8 cellular contexts compared by ENCODE assay signal in genomic region chr4:4145622-4146021, GRCh38.
A peak's percentile ranks its signal among the peaks of the same experiment; 100 is the strongest.
DNase-seq lines count a peak whose midpoint lies in the region; ATAC-seq and TF ChIP-seq lines count a peak whose summit lies in the region.
"Not testable (repeated sequence)": the region's sequence is repeated elsewhere in the genome, so short reads cannot be mapped to it uniquely, and the experiment has no call there.

No MANE protein-coding gene starts in this region.

- H3K79me2 ChIP-seq in MM.1S (ENCODE audit: low read length), result not testable (repeated sequence)

- TF ChIP-seq CTCF in 22Rv1 (IDR thresholded peaks at IDR 0.05) (peak; percentile 29), GM13976 (IDR thresholded peaks at IDR 0.05; ENCODE audit: borderline replicate concordance, control extremely low read depth, extremely low read depth, insufficient read depth, missing control alignments) (peak; percentile 37), MM.1S (IDR thresholded peaks at IDR 0.05; ENCODE audit: low read length) (peak; percentile 53), VCaP (conservative IDR thresholded peaks at IDR 0.05) (peak; percentile 78), epithelial cell of proximal tubule (conservative IDR thresholded peaks at IDR 0.05; ENCODE audit: low read depth, low read length) (peak; percentile 52), spleen (IDR thresholded peaks at IDR 0.05 in 8 of 11, conservative IDR thresholded peaks at IDR 0.05 in 3 of 11) (peak in 5 of 11 experiments; percentile 20 to 66 (median 40))

- H3F3A ChIP-seq in MM.1S (ENCODE audit: insufficient read depth, low read length), result not testable (repeated sequence)

- not testable (repeated sequence) for TF ChIP-seq POLR2A in spleen (IDR thresholded peaks at IDR 0.05)

- H2AFZ ChIP-seq in MM.1S (ENCODE audit: low read length), result peak overlapping the region; percentile 56; the same call in 1 of the 2 replicates

- not testable (repeated sequence) for H3K9me3 ChIP-seq in MM.1S (replicated peaks; ENCODE audit: insufficient read depth, low read length); spleen

- H3K36me3 ChIP-seq in MM.1S (replicated peaks; ENCODE audit: insufficient read depth, low read length); spleen: not testable (repeated sequence)

- H3K9me3 Mint-ChIP-seq in activated naive CD4-positive, alpha-beta T cell treated with anti-CD3 and anti-CD28 coated beads, Interleukin-2, amount 10 ng/mL, durations not matched to agents 7 days and 5 days; memory B cell: not testable (repeated sequence)

- peak; percentile 39 for ATAC-seq in memory B cell (ENCODE audit: low read depth)

- peak overlapping the region; percentile 49; the same call in 1 of the 2 replicates for H3K4me2 ChIP-seq in MM.1S (ENCODE audit: low read depth, low read length)

- not testable (repeated sequence) for H3K4me3 ChIP-seq in MM.1S (ENCODE audit: low read length); epithelial cell of proximal tubule (ENCODE audit: low read depth, low read length); spleen

- not testable (repeated sequence) for H3K27ac Mint-ChIP-seq in activated naive CD4-positive, alpha-beta T cell treated with anti-CD3 and anti-CD28 coated beads, Interleukin-2, amount 10 ng/mL, durations not matched to agents 7 days and 5 days; memory B cell

- CTCF ChIA-PET in activated naive CD4-positive, alpha-beta T cell treated with anti-CD3 and anti-CD28 coated beads, Interleukin-2, amount 10 ng/mL, durations not matched to agents 7 days and 5 days (lab: Charles Lee), result not testable (repeated sequence)

- not testable (repeated sequence) for H4K20me1 ChIP-seq in MM.1S (ENCODE audit: insufficient read depth, low read length)

- not testable (repeated sequence) for H3K9ac ChIP-seq in MM.1S (ENCODE audit: low read length)

- intact Hi-C loops in spleen (cut with DNase I; ENCODE audit: low total_unique reads), result not testable (repeated sequence)

- not testable (repeated sequence) for H3K4me1 Mint-ChIP-seq in activated naive CD4-positive, alpha-beta T cell treated with anti-CD3 and anti-CD28 coated beads, Interleukin-2, amount 10 ng/mL, durations not matched to agents 7 days and 5 days
- peaks cover 23% of the 10 kb centered on the region for H3K4me1 Mint-ChIP-seq in memory B cell

- H3K4me3 Mint-ChIP-seq in activated naive CD4-positive, alpha-beta T cell treated with anti-CD3 and anti-CD28 coated beads, Interleukin-2, amount 10 ng/mL, durations not matched to agents 7 days and 5 days; memory B cell: not testable (repeated sequence)

- H3K36me3 Mint-ChIP-seq in activated naive CD4-positive, alpha-beta T cell treated with anti-CD3 and anti-CD28 coated beads, Interleukin-2, amount 10 ng/mL, durations not matched to agents 7 days and 5 days; memory B cell: not testable (repeated sequence)

- peak; percentile 24 for DNase-seq in GM13976 (ENCODE audit: low spot score)
- DNase-seq in MM.1S, result peak; percentile 80
- DNase-seq in activated naive CD4-positive, alpha-beta T cell treated with anti-CD3 and anti-CD28 coated beads, Interleukin-2, amount 10 ng/mL, durations not matched to agents 7 days and 5 days, result peak; percentile 55
- DNase-seq in epithelial cell of proximal tubule (ENCODE audit: low read depth), result not testable (repeated sequence)
- peak in 1 of 2 donors; percentile 57 for DNase-seq in memory B cell (ENCODE audit: low spot score in 2 of 2)
- DNase-seq in spleen, result peak; percentile 85

- not testable (repeated sequence) for H3K27ac ChIP-seq in 22Rv1; MM.1S (ENCODE audit: low read length); VCaP; spleen

- in situ Hi-C loops in GM13976 (cut with MboI; ENCODE audit: low sequenced_read_pairs, unreplicated experiment), result not testable (repeated sequence)

- H3K27me3 ChIP-seq in MM.1S (replicated peaks; ENCODE audit: insufficient read depth, low read length), result not testable (repeated sequence)
- H3K27me3 ChIP-seq in spleen (replicated peaks in 1 of 7), result peaks cover 0 to 63% (median 26%) of the 10 kb centered on the region in 7 donors

- H3K9me2 ChIP-seq in MM.1S (replicated peaks; ENCODE audit: insufficient read depth, low read length), result not testable (repeated sequence)

- H3K4me1 ChIP-seq in MM.1S (ENCODE audit: low read length), result not testable (repeated sequence)
- peaks cover 0 to 16% (median 6%) of the 10 kb centered on the region in 6 donors for H3K4me1 ChIP-seq in spleen

- WGBS in spleen, 5 donors, result 0 to 2% (median 0%) methylated on average over 3 to 5 of the region's 8 CpGs; no CpG with 5 or more reads in 2 of the 5 donors

- peaks cover 47% of the 10 kb centered on the region for H3K27me3 Mint-ChIP-seq in activated naive CD4-positive, alpha-beta T cell treated with anti-CD3 and anti-CD28 coated beads, Interleukin-2, amount 10 ng/mL, durations not matched to agents 7 days and 5 days
- peaks cover 21% of the 10 kb centered on the region for H3K27me3 Mint-ChIP-seq in memory B cell
